9 cellular contexts compared by ENCODE assay signal in genomic region chr10:79401015-79401921, GRCh38. TPM values are rescaled to one million over a fixed set of nuclear protein-coding genes. Genes with fewer than 3 reads are reported as not detected.
DNase-seq lines count a peak whose midpoint lies in the region; ATAC-seq and TF ChIP-seq lines count a peak whose summit lies in the region.
"Had no signal": no experiment of that assay in that cellular context is flagged by ENCODE, and none has a peak within 500 bp of the region (broad histone marks: within the 10 kb centered on the region; RNA-seq: fewer than 3 reads in every experiment).

No MANE protein-coding gene starts in this region.

- H3K4me1 ChIP-seq in gastroesophageal sphincter (peaks cover 0 to 78% (median 27%) of the 10 kb centered on the region in 3 donors), neural progenitor cell (peaks cover 39% of the 10 kb centered on the region), uterus (peaks cover 63 to 78% of the 10 kb centered on the region in 2 donors)

- no peak for TF ChIP-seq CTCF in gastroesophageal sphincter (IDR thresholded peaks at IDR 0.05)
- no peak for TF ChIP-seq CTCF in neural progenitor cell (IDR thresholded peaks at IDR 0.05)
- no peak for TF ChIP-seq CTCF in uterus (IDR thresholded peaks at IDR 0.05)

- H3K36me3 ChIP-seq in gastroesophageal sphincter (no peaks in the 10 kb centered on the region), neural progenitor cell (no peaks in the 10 kb centered on the region), uterus (no peaks in the 10 kb centered on the region)
- H3K36me3 ChIP-seq: neutrophil had no signal

- H3K4me3 ChIP-seq in gastroesophageal sphincter (peak overlapping the region in 1 of 2 donors; percentile 2), neural progenitor cell (no peak overlapping the region), uterus (no peak overlapping the region)

- no peaks in the 10 kb centered on the region for H3K36me3 Mint-ChIP-seq in neural progenitor cell
- H3K36me3 Mint-ChIP-seq in activated CD4-positive, alpha-beta T cell treated with anti-CD3 and anti-CD28 coated beads, Interleukin-2, amount 10 ng/mL, durations not matched to agents 7 days and 5 days (ENCODE audit: low read depth): no peaks in the 10 kb centered on the region

- WGBS in gastroesophageal sphincter (ENCODE audit: low coverage in 1 of 2), 2 donors: 90% methylated on average over 2 of the region's 23 CpGs; no CpG with 5 or more reads in 1 of the 2 donors

- no peak overlapping the region for H3K4me3 Mint-ChIP-seq in neural progenitor cell
- H3K4me3 Mint-ChIP-seq in activated CD4-positive, alpha-beta T cell treated with anti-CD3 and anti-CD28 coated beads, Interleukin-2, amount 10 ng/mL, durations not matched to agents 7 days and 5 days: no peak overlapping the region

- peaks cover 22% of the 10 kb centered on the region for H3F3A ChIP-seq in neural progenitor cell (ENCODE audit: low read depth)

- H3K27me3 ChIP-seq in gastroesophageal sphincter (no peaks in the 10 kb centered on the region), neural progenitor cell (no peaks in the 10 kb centered on the region), uterus (no peaks in the 10 kb centered on the region)

- H2AFZ ChIP-seq in neural progenitor cell (replicated peaks): no peak overlapping the region

- no peak for TF ChIP-seq EP300 in gastroesophageal sphincter (IDR thresholded peaks at IDR 0.05)

- intact Hi-C loops in uterus (cut with DNase I; ENCODE audit: low total_unique reads): no loop called here

- peak overlapping the region in 1 of 4 donors; percentile 45 for H3K27ac ChIP-seq in gastroesophageal sphincter
- H3K27ac ChIP-seq in neural progenitor cell: no peak overlapping the region
- H3K27ac ChIP-seq in uterus: no peak overlapping the region
- H3K27ac ChIP-seq: neutrophil had no signal

- no peak overlapping the region for H3K4me2 ChIP-seq in neural progenitor cell

- H3K9me3 Mint-ChIP-seq in neural progenitor cell: no peaks in the 10 kb centered on the region
- H3K9me3 Mint-ChIP-seq in activated CD4-positive, alpha-beta T cell treated with anti-CD3 and anti-CD28 coated beads, Interleukin-2, amount 10 ng/mL, durations not matched to agents 7 days and 5 days: no peaks in the 10 kb centered on the region

- H3K9me3 ChIP-seq in gastroesophageal sphincter: no peaks in the 10 kb centered on the region
- H3K9me3 ChIP-seq in neural progenitor cell (ENCODE audit: low read depth): no peaks in the 10 kb centered on the region
- H3K9me3 ChIP-seq in uterus: no peaks in the 10 kb centered on the region
- H3K9me3 ChIP-seq: neutrophil had no signal

- peaks cover 5% of the 10 kb centered on the region for H3K27me3 Mint-ChIP-seq in neural progenitor cell (ENCODE audit: insufficient read depth, low read depth)
- H3K27me3 Mint-ChIP-seq in activated CD4-positive, alpha-beta T cell treated with anti-CD3 and anti-CD28 coated beads, Interleukin-2, amount 10 ng/mL, durations not matched to agents 7 days and 5 days: no peaks in the 10 kb centered on the region

- H3K9ac ChIP-seq in neural progenitor cell: no peak overlapping the region

- H3K4me1 Mint-ChIP-seq in neural progenitor cell: peaks cover 76% of the 10 kb centered on the region
- peaks cover 6% of the 10 kb centered on the region for H3K4me1 Mint-ChIP-seq in activated CD4-positive, alpha-beta T cell treated with anti-CD3 and anti-CD28 coated beads, Interleukin-2, amount 10 ng/mL, durations not matched to agents 7 days and 5 days

- no peaks in the 10 kb centered on the region for H3K79me2 ChIP-seq in neural progenitor cell (ENCODE audit: low read depth)

- no peak for TF ChIP-seq POLR2A in gastroesophageal sphincter (IDR thresholded peaks at IDR 0.05)
- peak in 1 of 2 donors; percentile 11 for TF ChIP-seq POLR2A in uterus (IDR thresholded peaks at IDR 0.05)

- no peaks in the 10 kb centered on the region for H4K20me1 ChIP-seq in neural progenitor cell (ENCODE audit: low read depth)

- ATAC-seq in gastroesophageal sphincter (peak; percentile 37), HG03280 (IDR thresholded peaks at IDR 0.05; ENCODE audit: unreplicated experiment) (no peak)

- POLR2A ChIA-PET in activated CD4-positive, alpha-beta T cell treated with anti-CD3 and anti-CD28 coated beads, Interleukin-2, amount 10 ng/mL, durations not matched to agents 7 days and 5 days (lab: Charles Lee): no interaction called here

- peak overlapping the region; percentile 33 for H3K27ac Mint-ChIP-seq in neural progenitor cell
- no peak overlapping the region for H3K27ac Mint-ChIP-seq in activated CD4-positive, alpha-beta T cell treated with anti-CD3 and anti-CD28 coated beads, Interleukin-2, amount 10 ng/mL, durations not matched to agents 7 days and 5 days

- CTCF ChIA-PET in activated CD4-positive, alpha-beta T cell treated with anti-CD3 and anti-CD28 coated beads, Interleukin-2, amount 10 ng/mL, durations not matched to agents 7 days and 5 days (lab: Charles Lee): interaction anchor here (0.9 to 1.2 kb wide), 2 partner anchors 10 to 60 kb away, joined by 3 read pairs; no protein-coding TSS in a partner anchor

- DNase-seq in amniotic epithelial cell (ENCODE audit: low read depth) (peak; percentile 39), neural progenitor cell (ENCODE audit: low spot score) (no peak), uterus (peak; percentile 88 to 90), NCI-H128 (lab: John Stamatoyannopoulos, UW; ENCODE audit: unreplicated experiment) (no peak)
- DNase-seq in activated CD4-positive, alpha-beta T cell treated with anti-CD3 and anti-CD28 coated beads, Interleukin-2, amount 10 ng/mL, durations not matched to agents 7 days and 5 days: no peak
- DNase-seq: NCI-H2171 had no signal

RNA-seq across cellular contexts. Expression of gene ZCCHC24, which starts 44.2 kb away (rescaled TPM):
- 100 to 1,000 TPM in 1 of 4 donors, 10 to 100 TPM in 3; 60.5 to 186 (median 84.1) TPM for total RNA-seq in gastroesophageal sphincter
- 5.9 and 10.7 TPM in 2 replicates for total RNA-seq in neural progenitor cell (ENCODE audit: low replicate concordance)
- total RNA-seq in uterus: 100 to 1,000 TPM in 1 of 4 donors, 10 to 100 TPM in 3; 32.8 to 122 (median 37.7) TPM
- under 1 TPM; 0.52 to 0.73 TPM for total RNA-seq in activated CD4-positive, alpha-beta T cell treated with anti-CD3 and anti-CD28 coated beads, Interleukin-2, amount 10 ng/mL, durations not matched to agents 7 days and 5 days

RNA-seq across cellular contexts. Expression of gene PPIF, which starts 54.0 kb away (rescaled TPM):
- total RNA-seq in gastroesophageal sphincter: 10 to 100 TPM; 16.5 to 38.0 (median 22.8) TPM
- 27.1 and 27.8 TPM in 2 replicates for total RNA-seq in neural progenitor cell (ENCODE audit: low replicate concordance)
- total RNA-seq in uterus: 10 to 100 TPM in 3 of 4 donors, under 1 TPM in 1; 0.26 to 22.6 (median 12.7) TPM
- total RNA-seq in activated CD4-positive, alpha-beta T cell treated with anti-CD3 and anti-CD28 coated beads, Interleukin-2, amount 10 ng/mL, durations not matched to agents 7 days and 5 days: 10 to 100 TPM; 53.7 to 56.7 TPM

Comparison
In these comparisons a context has a peak if more than half of its experiments do, and no peak if none do; other contexts are left out.
1. DNase-seq: peak in amniotic epithelial cell (single experiment) and uterus (2 of 2); none in neural progenitor cell (single experiment), NCI-H128 (single experiment) and activated CD4-positive, alpha-beta T cell treated with anti-CD3 and anti-CD28 coated beads, Interleukin-2, amount 10 ng/mL, durations not matched to agents 7 days and 5 days (single experiment).